ENCODE assay signal across 9 cellular contexts in the genomic region with DNA sequence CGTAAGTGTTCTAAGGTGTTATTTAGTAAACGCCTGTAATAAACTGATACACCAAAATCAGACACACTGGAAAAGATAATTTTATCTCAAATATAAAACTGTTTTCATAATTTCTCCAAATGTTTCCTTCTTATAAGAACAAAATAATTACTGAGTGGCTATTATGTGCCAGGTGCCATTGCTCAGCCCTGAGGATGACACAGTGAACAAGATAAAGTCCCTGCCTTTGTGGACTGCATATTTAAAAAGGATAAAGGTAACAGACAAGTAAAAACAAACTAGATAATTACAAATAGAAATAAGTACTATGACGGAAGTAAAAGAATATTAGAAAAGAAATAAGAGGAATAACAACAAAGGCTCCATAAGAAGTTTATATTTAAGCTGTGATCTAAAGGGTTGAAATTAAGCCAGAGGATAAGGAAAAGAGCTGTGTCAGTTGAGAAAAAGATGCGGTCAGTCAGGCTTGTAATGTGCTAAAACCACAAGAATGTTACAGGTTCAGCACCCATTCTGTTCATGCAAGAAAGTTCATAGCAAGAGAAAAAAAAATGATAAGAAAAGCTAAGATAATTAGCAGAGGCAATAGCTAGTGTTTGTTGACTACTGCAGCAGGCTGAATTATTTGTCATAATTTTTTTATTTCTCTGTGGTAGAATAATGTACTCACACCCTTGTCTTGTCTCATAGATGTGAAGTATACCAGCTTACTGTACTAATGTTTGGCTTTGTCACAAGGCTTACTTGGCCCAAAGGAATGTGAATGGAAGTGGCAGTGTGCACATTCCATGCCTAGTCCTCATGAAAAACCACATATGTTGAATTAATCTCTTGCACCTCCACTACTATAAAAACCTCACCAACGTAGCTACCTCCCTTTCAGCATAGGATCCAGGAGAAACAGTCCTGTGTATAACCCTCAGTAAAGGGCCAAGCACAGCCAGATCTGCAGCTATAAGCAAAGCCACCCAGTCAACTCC.
DNase-seq lines count a peak whose midpoint lies in the region; ATAC-seq, FAIRE-seq and TF ChIP-seq lines count a peak whose summit lies in the region.
"Had no signal": no experiment of that assay in that cellular context is flagged by ENCODE, and none has a peak within 500 bp of the region (broad histone marks: within the 10 kb centered on the region; RNA-seq: fewer than 3 reads in every experiment).

No MANE protein-coding gene starts in this region.

- no peaks in the 10 kb centered on the region for H3K27me3 Mint-ChIP-seq in stimulated activated memory B cell treated with anti-CD40 and anti-IgM and Interleukin-4, amounts not matched to agents 10 μg/mL and 1 μg/mL and 100 μg/mL, for 72 hours

- H3K79me2 ChIP-seq in hepatocyte, result no peaks in the 10 kb centered on the region

- no peak overlapping the region for H3K27ac Mint-ChIP-seq in stimulated activated memory B cell treated with anti-CD40 and anti-IgM and Interleukin-4, amounts not matched to agents 10 μg/mL and 1 μg/mL and 100 μg/mL, for 72 hours

- intact Hi-C loops in transverse colon (cut with DNase I; ENCODE audit: low total_unique reads), result no loop called here

- H3K4me3 ChIP-seq in SJCRH30 (no peak overlapping the region), mesenchymal stem cell (ENCODE audit: insufficient read depth in 1 of 2, low read depth in 1 of 2, low read length in 2 of 2) (no peak overlapping the region), hepatocyte (no peak overlapping the region), transverse colon (no peak overlapping the region)

- ATAC-seq in HG02938 (IDR thresholded peaks at IDR 0.05; ENCODE audit: unreplicated experiment), result peak; percentile 40
- no peak for ATAC-seq in stimulated activated memory B cell treated with anti-CD40 and anti-IgM and Interleukin-4, amounts not matched to agents 10 μg/mL and 1 μg/mL and 100 μg/mL, for 72 hours

- no peak overlapping the region for H2BK15ac ChIP-seq in mesenchymal stem cell (ENCODE audit: low read depth, poor library complexity, severe bottlenecking)

- peak overlapping the region in 1 of 2 experiments; percentile 42 for H2BK12ac ChIP-seq in mesenchymal stem cell (ENCODE audit: low read length in 2 of 2)

- H3K36me3 Mint-ChIP-seq in stimulated activated memory B cell treated with anti-CD40 and anti-IgM and Interleukin-4, amounts not matched to agents 10 μg/mL and 1 μg/mL and 100 μg/mL, for 72 hours, result peaks cover 14% of the 10 kb centered on the region

- no peak overlapping the region for H4K91ac ChIP-seq in mesenchymal stem cell (ENCODE audit: low read length)

- no peak overlapping the region for H3K4me3 Mint-ChIP-seq in stimulated activated memory B cell treated with anti-CD40 and anti-IgM and Interleukin-4, amounts not matched to agents 10 μg/mL and 1 μg/mL and 100 μg/mL, for 72 hours

- TF ChIP-seq CTCF in hepatocyte (IDR thresholded peaks at IDR 0.05; ENCODE audit: poor library complexity) (no peak), transverse colon (IDR thresholded peaks at IDR 0.05) (no peak)

- H4K20me1 ChIP-seq in hepatocyte (ENCODE audit: insufficient read depth, poor library complexity, severe bottlenecking), result no peaks in the 10 kb centered on the region

- no peak overlapping the region for H3K18ac ChIP-seq in mesenchymal stem cell (ENCODE audit: low read depth in 1 of 2, low read length in 2 of 2)

- H3K36me3 ChIP-seq in SJCRH30 (no peaks in the 10 kb centered on the region), mesenchymal stem cell (ENCODE audit: control insufficient read depth in 1 of 2, insufficient read depth in 2 of 2, low read depth in 1 of 2, low read length in 2 of 2) (no peaks in the 10 kb centered on the region), hepatocyte (replicated peaks; ENCODE audit: insufficient read depth, low read depth) (no peaks in the 10 kb centered on the region), transverse colon (no peaks in the 10 kb centered on the region)

- H2BK5ac ChIP-seq in mesenchymal stem cell (ENCODE audit: low read depth, low read length, poor library complexity, severe bottlenecking), result peak overlapping the region; percentile 83

- H4K8ac ChIP-seq in mesenchymal stem cell (ENCODE audit: low read length), result no peak overlapping the region

- H3K9me3 Mint-ChIP-seq in stimulated activated memory B cell treated with anti-CD40 and anti-IgM and Interleukin-4, amounts not matched to agents 10 μg/mL and 1 μg/mL and 100 μg/mL, for 72 hours, result peaks cover 26% of the 10 kb centered on the region

- no peak for DNase-seq in GM18507 (ENCODE audit: extremely low spot score, insufficient read length, low read depth)
- peak; percentile 63 to 85 for DNase-seq in SJCRH30
- DNase-seq in mesenchymal stem cell, result peak; percentile 70
- DNase-seq in hepatocyte (ENCODE audit: low spot score), result no peak
- no peak for DNase-seq in COLO668 (lab: John Stamatoyannopoulos, UW; ENCODE audit: unreplicated experiment)
- DNase-seq in transverse colon, result no peak
- DNase-seq: stimulated activated CD4-positive, alpha-beta T cell treated with anti-CD3 and anti-CD28 coated beads, Interleukin-12 subunit alpha, Interleukin-12 subunit beta, amount 100 ng/mL, for 4 hours had no signal

- H3K27ac ChIP-seq in SJCRH30 (peak overlapping the region; percentile 91), mesenchymal stem cell (ENCODE audit: low read length, poor library complexity, severe bottlenecking) (peak overlapping the region; percentile 98), hepatocyte (no peak overlapping the region), transverse colon (peak overlapping the region in 1 of 4 donors; percentile 46)

- H3K23ac ChIP-seq in mesenchymal stem cell (ENCODE audit: low read length in 2 of 2), result no peak overlapping the region

- H3K4me1 Mint-ChIP-seq in stimulated activated memory B cell treated with anti-CD40 and anti-IgM and Interleukin-4, amounts not matched to agents 10 μg/mL and 1 μg/mL and 100 μg/mL, for 72 hours, result no peaks in the 10 kb centered on the region

- no peak for TF ChIP-seq POLR2A in transverse colon (IDR thresholded peaks at IDR 0.05)

- FAIRE-seq in GM18507 (lab: Jason Lieb, UNC), result peak; percentile 67

- H3K9me2 ChIP-seq in hepatocyte (replicated peaks; ENCODE audit: insufficient read depth), result no peaks in the 10 kb centered on the region

- WGBS in mesenchymal stem cell, result 0% methylated on average over 2 of the region's 5 CpGs
- 67% methylated on average over 5 of the region's 5 CpGs for WGBS in hepatocyte (ENCODE audit: low lambda C conversion rate, missing lambda C conversion rate)
- WGBS in transverse colon (ENCODE audit: low coverage in 1 of 2), 2 donors, result 51 to 67% methylated on average over 4 to 5 of the region's 5 CpGs

- no peak overlapping the region for H2AFZ ChIP-seq in mesenchymal stem cell (ENCODE audit: low read depth, low read length)
- no peak overlapping the region for H2AFZ ChIP-seq in hepatocyte

- in situ Hi-C loops in transverse colon (cut with MboI; ENCODE audit: low pct_ligation_motif_present in 1 of 4, low pct_unique_long_range_greater_than_20kb in 1 of 4, low sequenced_read_pairs in 3 of 4), result no loop called here

- H3K4me1 ChIP-seq in SJCRH30 (peaks cover 50% of the 10 kb centered on the region), mesenchymal stem cell (ENCODE audit: control insufficient read depth, insufficient read depth, low read depth, low read length) (peaks cover 2% of the 10 kb centered on the region), hepatocyte (ENCODE audit: insufficient read depth) (peaks cover 14% of the 10 kb centered on the region), transverse colon (peaks cover 0 to 18% (median 8%) of the 10 kb centered on the region in 4 donors)

- no peak overlapping the region for H3K4ac ChIP-seq in mesenchymal stem cell (ENCODE audit: low read depth in 1 of 2, low read length in 2 of 2)

- H3K4me2 ChIP-seq in mesenchymal stem cell (ENCODE audit: low read length, poor library complexity, severe bottlenecking), result peak overlapping the region; percentile 34
- no peak overlapping the region for H3K4me2 ChIP-seq in hepatocyte

- H3K9ac ChIP-seq in mesenchymal stem cell (ENCODE audit: low read length), result no peak overlapping the region

- peaks cover 28% of the 10 kb centered on the region for H3K9me3 ChIP-seq in SJCRH30 (replicated peaks)
- peaks cover 24% of the 10 kb centered on the region for H3K9me3 ChIP-seq in mesenchymal stem cell (ENCODE audit: control insufficient read depth, low read length)
- no peaks in the 10 kb centered on the region for H3K9me3 ChIP-seq in hepatocyte (ENCODE audit: low read depth)
- peaks cover 16 to 17% of the 10 kb centered on the region in 2 donors for H3K9me3 ChIP-seq in transverse colon

- no peak overlapping the region for H2BK120ac ChIP-seq in mesenchymal stem cell (ENCODE audit: low read depth, low read length)

- no peak overlapping the region for H2AK5ac ChIP-seq in mesenchymal stem cell (ENCODE audit: low read length, severe bottlenecking)

- H3K14ac ChIP-seq in mesenchymal stem cell (ENCODE audit: low read length in 2 of 2), result no peak overlapping the region

- H3K27me3 ChIP-seq in SJCRH30 (no peaks in the 10 kb centered on the region), mesenchymal stem cell (ENCODE audit: control insufficient read depth in 1 of 2, insufficient read depth in 1 of 2, low read length in 2 of 2) (no peaks in the 10 kb centered on the region), hepatocyte (no peaks in the 10 kb centered on the region), transverse colon (no peaks in the 10 kb centered on the region)

- TF ChIP-seq EP300 in transverse colon (IDR thresholded peaks at IDR 0.05; ENCODE audit: low read depth), result no peak

- peaks cover 4% of the 10 kb centered on the region for H3K79me1 ChIP-seq in mesenchymal stem cell (replicated peaks; ENCODE audit: low read length, poor library complexity, severe bottlenecking)

Comparison
In these comparisons a context has a peak if more than half of its experiments do, and no peak if none do; other contexts are left out.
1. DNase-seq: peak in SJCRH30 (2 of 2) and mesenchymal stem cell (single experiment); none in GM18507 (single experiment), hepatocyte (single experiment), COLO668 (single experiment) and transverse colon (single experiment).